ENCODE assay signal across 11 cellular contexts in the genomic region with DNA sequence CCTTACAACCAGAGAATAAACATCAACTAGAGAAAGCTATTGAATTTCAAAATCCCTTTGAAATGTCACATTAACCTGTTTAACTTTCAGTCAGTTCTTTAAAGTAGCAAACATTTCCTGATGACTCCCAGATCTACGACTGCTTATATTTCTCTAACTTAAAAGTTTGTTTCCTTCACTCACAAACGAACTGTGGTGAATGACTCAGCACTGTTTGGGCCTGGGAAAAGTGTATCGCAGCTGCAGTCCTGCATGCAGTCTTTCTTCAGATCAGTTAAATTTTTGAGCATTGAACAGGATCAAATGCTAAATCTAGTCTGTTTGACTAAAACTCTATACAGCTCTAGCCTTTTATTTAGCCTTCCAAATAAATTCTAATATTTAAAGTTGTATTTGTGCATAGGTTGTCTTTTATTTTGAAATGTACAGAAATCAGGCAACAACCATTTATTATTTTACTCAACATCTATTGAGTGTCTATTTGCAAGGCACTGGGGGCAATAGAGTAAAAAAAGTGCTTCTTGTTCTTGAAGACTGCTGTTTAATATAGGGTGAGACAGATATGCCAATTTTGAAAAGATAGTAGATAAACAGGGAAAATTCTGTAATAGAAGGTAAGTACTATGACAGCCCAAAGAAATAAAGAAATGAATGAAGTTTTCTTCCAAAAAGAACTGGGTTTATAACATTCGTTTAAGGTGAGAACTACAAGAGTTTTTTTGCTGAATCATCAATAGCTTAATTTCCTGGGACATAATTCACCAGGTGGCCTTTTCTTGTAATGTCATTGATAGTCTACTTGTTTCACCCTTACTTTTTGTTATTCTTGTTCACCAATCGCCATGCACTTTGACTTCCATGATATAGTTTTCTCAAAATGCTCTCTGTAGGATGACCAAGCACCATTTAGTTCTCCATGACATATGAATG.
DNase-seq lines count a peak whose midpoint lies in the region; ATAC-seq and TF ChIP-seq lines count a peak whose summit lies in the region.
"Had no signal": no experiment of that assay in that cellular context is flagged by ENCODE, and none has a peak within 500 bp of the region (broad histone marks: within the 10 kb centered on the region; RNA-seq: fewer than 3 reads in every experiment).

No MANE protein-coding gene starts in this region.

- no peak overlapping the region for H3K4ac ChIP-seq in H9 (ENCODE audit: low read depth, low read length)

- TF ChIP-seq CTCF in H9 (conservative IDR thresholded peaks at IDR 0.05) = no peak
- TF ChIP-seq CTCF in RWPE2 (IDR thresholded peaks at IDR 0.05; ENCODE audit: poor library complexity, severe bottlenecking) = no peak
- TF ChIP-seq CTCF in fibroblast of mammary gland (conservative IDR thresholded peaks at IDR 0.05; ENCODE audit: control insufficient read depth, insufficient read depth, low read depth, low read length) = no peak
- no peak for TF ChIP-seq CTCF in smooth muscle cell (IDR thresholded peaks at IDR 0.05; ENCODE audit: borderline replicate concordance, insufficient read depth, poor library complexity, severe bottlenecking)

- H2AFZ ChIP-seq in H9 (ENCODE audit: low read length) = no peak overlapping the region
- no peak overlapping the region for H2AFZ ChIP-seq in smooth muscle cell (ENCODE audit: low read depth)

- H4K5ac ChIP-seq in H9 (ENCODE audit: insufficient read length, low read depth, low read length) = no peak overlapping the region

- intact Hi-C loops in aorta (cut with DNase I) = no loop called here

- no peak overlapping the region for H3K14ac ChIP-seq in H9 (ENCODE audit: insufficient read depth, low read length)

- H2BK12ac ChIP-seq in H9 (ENCODE audit: insufficient read length, low read depth, low read length) = no peak overlapping the region

- H3K27ac Mint-ChIP-seq in H9 = peak overlapping the region in 2 of 3 experiments; percentile 46 to 59; a peak in 1 of 7 replicates
- H3K27ac Mint-ChIP-seq in activated T-cell treated with anti-CD3 and anti-CD28 coated beads, Interleukin-2, amount 50 U/mL, for 72 hours = no peak overlapping the region

- ATAC-seq in RWPE2 (ENCODE audit: low read depth) = peak; percentile 81
- ATAC-seq in HG02759 (IDR thresholded peaks at IDR 0.05; ENCODE audit: unreplicated experiment) = no peak
- no peak for ATAC-seq in aorta (ENCODE audit: low FRiP score)
- ATAC-seq in activated T-cell treated with anti-CD3 and anti-CD28 coated beads, Interleukin-2, amount 50 U/mL, for 72 hours (replicated peaks in 1 of 2) = no peak

- H3K36me3 Mint-ChIP-seq in H9 (ENCODE audit: insufficient read depth in 1 of 3, low read depth in 3 of 3) = peaks cover 9 to 18% (median 11%) of the 10 kb centered on the region in 3 experiments; a peak in 6 of 7 replicates
- peaks cover 7 to 10% of the 10 kb centered on the region in 2 donors for H3K36me3 Mint-ChIP-seq in activated T-cell treated with anti-CD3 and anti-CD28 coated beads, Interleukin-2, amount 50 U/mL, for 72 hours (ENCODE audit: insufficient read depth in 2 of 2)

- no peak overlapping the region for H4K91ac ChIP-seq in H9 (ENCODE audit: insufficient read length, low read depth, low read length)

- peaks cover 17 to 18% of the 10 kb centered on the region in 2 experiments for H3K9me3 Mint-ChIP-seq in H9
- peaks cover 7 to 11% of the 10 kb centered on the region in 2 donors for H3K9me3 Mint-ChIP-seq in activated T-cell treated with anti-CD3 and anti-CD28 coated beads, Interleukin-2, amount 50 U/mL, for 72 hours

- H3K79me1 ChIP-seq in H9 (ENCODE audit: insufficient read depth, low read depth, low read length, poor library complexity, severe bottlenecking) = no peaks in the 10 kb centered on the region

- no peak overlapping the region for H3K4me3 ChIP-seq in RWPE2 (ENCODE audit: severe bottlenecking)
- no peak overlapping the region for H3K4me3 ChIP-seq in fibroblast of mammary gland (ENCODE audit: control insufficient read depth, low read depth, low read length)
- no peak overlapping the region for H3K4me3 ChIP-seq in smooth muscle cell
- H3K4me3 ChIP-seq in aorta (ENCODE audit: low read length in 2 of 2) = no peak overlapping the region

- H3K23ac ChIP-seq in H9 (ENCODE audit: insufficient read length, low read depth, low read length) = no peak overlapping the region

- no peak overlapping the region for H3K56ac ChIP-seq in H9 (ENCODE audit: insufficient read length, low read depth, low read length)

- H3K27ac ChIP-seq in H9 (ENCODE audit: insufficient read length, low read depth, low read length) = no peak overlapping the region
- H3K27ac ChIP-seq in RWPE2 (ENCODE audit: poor library complexity, severe bottlenecking) = peak overlapping the region; percentile 33
- H3K27ac ChIP-seq in smooth muscle cell (ENCODE audit: low read depth) = peak overlapping the region; percentile 76
- no peak overlapping the region for H3K27ac ChIP-seq in aorta (ENCODE audit: low read depth in 1 of 2, low read length in 2 of 2)

- no peaks in the 10 kb centered on the region for H3K36me3 ChIP-seq in RWPE2 (ENCODE audit: low read depth)
- peaks cover 10% of the 10 kb centered on the region for H3K36me3 ChIP-seq in smooth muscle cell (ENCODE audit: low read depth)
- no peaks in the 10 kb centered on the region for H3K36me3 ChIP-seq in aorta (ENCODE audit: control insufficient read depth in 1 of 2, insufficient read depth in 2 of 2, low read length in 1 of 2)

- H4K20me1 ChIP-seq in H9 (ENCODE audit: control insufficient read depth, insufficient read depth, insufficient read length) (no peaks in the 10 kb centered on the region), smooth muscle cell (ENCODE audit: low read depth) (no peaks in the 10 kb centered on the region)

- H3T11ph ChIP-seq in H9 (ENCODE audit: low read length) = no peak overlapping the region

- H2AK5ac ChIP-seq in H9 (ENCODE audit: insufficient read length, low read length) = no peak overlapping the region

- no peak overlapping the region for H3K18ac ChIP-seq in H9 (ENCODE audit: insufficient read length, low read depth, low read length)

- no peak overlapping the region for H2BK20ac ChIP-seq in H9 (ENCODE audit: low read depth, low read length, poor library complexity, severe bottlenecking)

- no peaks in the 10 kb centered on the region for H3F3A ChIP-seq in smooth muscle cell (ENCODE audit: low read depth)

- WGBS in H9 (ENCODE audit: extremely low coverage, insufficient read length, low lambda C conversion rate) = no CpG with 5 or more reads among the region's 5 CpGs
- whole genome bisulfite sequencing in smooth muscle cell (ENCODE audit: low lambda C conversion rate) = 38% methylated on average over 5 of the region's 5 CpGs
- 50 to 56% methylated on average over 5 of the region's 5 CpGs for WGBS in aorta, 2 donors

- no peaks in the 10 kb centered on the region for H3K27me3 Mint-ChIP-seq in H9 (ENCODE audit: low read depth)
- no peaks in the 10 kb centered on the region for H3K27me3 Mint-ChIP-seq in activated T-cell treated with anti-CD3 and anti-CD28 coated beads, Interleukin-2, amount 50 U/mL, for 72 hours (ENCODE audit: low read depth)

- H3K4me1 ChIP-seq in H9 (ENCODE audit: insufficient read depth, low read length) (no peaks in the 10 kb centered on the region), RWPE2 (ENCODE audit: insufficient read depth, poor library complexity, severe bottlenecking) (peaks cover 15% of the 10 kb centered on the region), smooth muscle cell (ENCODE audit: low read depth) (peaks cover 6% of the 10 kb centered on the region), aorta (ENCODE audit: control insufficient read depth in 1 of 2, insufficient read depth in 2 of 2, low read length in 2 of 2) (no peaks in the 10 kb centered on the region)

- no peaks in the 10 kb centered on the region for H3K23me2 ChIP-seq in H9 (ENCODE audit: insufficient read length, low read depth, low read length, poor library complexity, severe bottlenecking)

- H3K4me3 Mint-ChIP-seq in H9 = no peak overlapping the region
- no peak overlapping the region for H3K4me3 Mint-ChIP-seq in activated T-cell treated with anti-CD3 and anti-CD28 coated beads, Interleukin-2, amount 50 U/mL, for 72 hours

- no peak overlapping the region for H3K4me2 ChIP-seq in H9 (ENCODE audit: insufficient read depth, insufficient read length, low read length)
- H3K4me2 ChIP-seq in smooth muscle cell = peak overlapping the region; percentile 56

- no peak overlapping the region for H2BK15ac ChIP-seq in H9 (ENCODE audit: low read depth, low read length)

- H3K79me2 ChIP-seq in H9 (ENCODE audit: insufficient read depth, low read length) = no peaks in the 10 kb centered on the region
- H3K79me2 ChIP-seq in smooth muscle cell (ENCODE audit: low read depth) = no peaks in the 10 kb centered on the region

- H3K27me3 ChIP-seq in H9 (ENCODE audit: insufficient read depth, low read length) = no peaks in the 10 kb centered on the region
- no peaks in the 10 kb centered on the region for H3K27me3 ChIP-seq in RWPE2 (ENCODE audit: insufficient read depth, poor library complexity, severe bottlenecking)
- no peaks in the 10 kb centered on the region for H3K27me3 ChIP-seq in smooth muscle cell (ENCODE audit: low read depth)
- no peaks in the 10 kb centered on the region for H3K27me3 ChIP-seq in aorta (ENCODE audit: control insufficient read depth in 1 of 2, insufficient read depth in 2 of 2, low read length in 1 of 2)

- H3K9ac ChIP-seq in H9 (ENCODE audit: extremely low read depth, insufficient read length, low read length) (no peak overlapping the region), smooth muscle cell (ENCODE audit: low read depth) (peak overlapping the region; percentile 10)

- no peak overlapping the region for H4K8ac ChIP-seq in H9 (replicated peaks; ENCODE audit: insufficient read length, low read depth, low read length)

- peaks cover 5 to 6% of the 10 kb centered on the region in 2 experiments; a peak in 1 of 4 replicates for H3K4me1 Mint-ChIP-seq in H9
- peaks cover 7% of the 10 kb centered on the region for H3K4me1 Mint-ChIP-seq in activated T-cell treated with anti-CD3 and anti-CD28 coated beads, Interleukin-2, amount 50 U/mL, for 72 hours (ENCODE audit: low read depth)

- no peak overlapping the region for H2BK120ac ChIP-seq in H9 (ENCODE audit: low read depth, low read length, poor library complexity, severe bottlenecking)

- DNase-seq in H9 = no peak
- DNase-seq in RWPE2 (ENCODE audit: low spot score) = no peak
- peak; percentile 86 for DNase-seq in fibroblast of mammary gland (ENCODE audit: low read depth)
- DNase-seq in smooth muscle cell (lab: John Stamatoyannopoulos, UW; ENCODE audit: unreplicated experiment) = no peak
- DNase-seq in mucosa of gallbladder (ENCODE audit: low spot score) = no peak
- no peak for DNase-seq in aorta
- DNase-seq in activated T-cell treated with anti-CD3 and anti-CD28 coated beads, Interleukin-2, amount 50 U/mL, for 72 hours = no peak
- DNase-seq: activated CD4-positive, CD25-positive, alpha-beta regulatory T cell; caudate nucleus; NCI-H2171 had no signal

- no peak overlapping the region for H2BK5ac ChIP-seq in H9 (ENCODE audit: insufficient read length, low read length)

- no peaks in the 10 kb centered on the region for H3K9me3 ChIP-seq in H9 (ENCODE audit: control insufficient read depth, low read depth, low read length)
- peaks cover 5% of the 10 kb centered on the region for H3K9me3 ChIP-seq in RWPE2 (ENCODE audit: severe bottlenecking)
- H3K9me3 ChIP-seq in smooth muscle cell (replicated peaks; ENCODE audit: low read depth) = peaks cover 7% of the 10 kb centered on the region
- H3K9me3 ChIP-seq in aorta (ENCODE audit: control insufficient read depth, low read length) = no peaks in the 10 kb centered on the region

Comparison
In these comparisons a context has a peak if more than half of its experiments do, and no peak if none do; other contexts are left out.
1. H3K27ac ChIP-seq: peak in RWPE2 (single experiment) and smooth muscle cell (single experiment); none in H9 (single experiment) and aorta (0 of 2).